8 cellular contexts compared by ENCODE assay signal in genomic region chr17:50397111-50397918, GRCh38. TPM values are rescaled to one million over a fixed set of nuclear protein-coding genes. Genes with fewer than 3 reads are reported as not detected.
DNase-seq lines count a peak whose midpoint lies in the region; ATAC-seq and TF ChIP-seq lines count a peak whose summit lies in the region.

Gene LRRC59, minus strand, starts transcription at chr17:50397523. Its CDS starts 206 bp downstream, at chr17:50397317.

- DNase-seq in ELR (ENCODE audit: low read depth): peak; percentile 91
- DNase-seq in GM23338 (ENCODE audit: low spot score): peak; percentile 79
- DNase-seq in LHCN-M2 (ENCODE audit: low read depth): peak; percentile 77
- peak; percentile 97 for DNase-seq in activated effector memory CD4-positive, alpha-beta T cell treated with anti-CD3 and anti-CD28 coated beads, Interleukin-2, amount 50 U/mL, for 16 hours
- DNase-seq in fibroblast of the conjunctiva (ENCODE audit: low read depth): peak; percentile 60
- DNase-seq in stimulated activated naive CD8-positive, alpha-beta T cell treated with anti-CD3 and anti-CD28 coated beads, Interleukin-15, amount 100 ng/mL, for 72 hours: peak; percentile 93 to 94

- H3F3A ChIP-seq in GM23338 (replicated peaks; ENCODE audit: low read depth) (no peaks in the 10 kb centered on the region), neural cell (ENCODE audit: insufficient read depth, low read length, poor library complexity, severe bottlenecking) (no peaks in the 10 kb centered on the region)

- H3K9me3 Mint-ChIP-seq in GM23338: peaks cover 16% of the 10 kb centered on the region; the same call in 1 of the 3 replicates
- H3K9me3 Mint-ChIP-seq in stimulated activated naive CD8-positive, alpha-beta T cell treated with anti-CD3 and anti-CD28 coated beads, Interleukin-15, amount 100 ng/mL, for 72 hours: no peaks in the 10 kb centered on the region

- H3K27me3 ChIP-seq in GM23338 (ENCODE audit: insufficient read depth): no peaks in the 10 kb centered on the region
- H3K27me3 ChIP-seq in neural cell (ENCODE audit: insufficient read depth, low read depth, low read length): no peaks in the 10 kb centered on the region

- ATAC-seq in GM23338: peak; percentile 96
- peak; percentile 99 for ATAC-seq in stimulated activated naive CD8-positive, alpha-beta T cell treated with anti-CD3 and anti-CD28 coated beads, Interleukin-15, amount 100 ng/mL, for 72 hours

- H3K4me2 ChIP-seq in GM23338 (peak within 1 kb of the TSS; percentile 98), neural cell (ENCODE audit: low read length) (peak within 1 kb of the TSS; percentile 94)

- peak; percentile 95 for TF ChIP-seq POLR2A in Raji (IDR thresholded peaks at IDR 0.05; ENCODE audit: insufficient read depth, low read depth, low read length)

- H3K36me3 Mint-ChIP-seq in GM23338 (ENCODE audit: low read depth): peaks cover 29% of the 10 kb centered on the region

- peak; percentile 62 for TF ChIP-seq RAD21 in neural cell (conservative IDR thresholded peaks at IDR 0.05)

- H3K4me3 Mint-ChIP-seq in GM23338: peak within 1 kb of the TSS; percentile 87
- peak within 1 kb of the TSS; percentile 74 to 96 for H3K4me3 Mint-ChIP-seq in stimulated activated naive CD8-positive, alpha-beta T cell treated with anti-CD3 and anti-CD28 coated beads, Interleukin-15, amount 100 ng/mL, for 72 hours

- peak within 1 kb of the TSS; percentile 99 for H2AFZ ChIP-seq in GM23338
- peak within 1 kb of the TSS; percentile 65 for H2AFZ ChIP-seq in neural cell (ENCODE audit: low read depth, low read length)

- H3K9me2 ChIP-seq in GM23338 (ENCODE audit: insufficient read depth) (no peaks in the 10 kb centered on the region), neural cell (ENCODE audit: insufficient read depth, low read length) (no peaks in the 10 kb centered on the region)

- peak; percentile 66 for TF ChIP-seq EP300 in neural cell (conservative IDR thresholded peaks at IDR 0.05; ENCODE audit: poor library complexity, severe bottlenecking)

- H3K27me3 Mint-ChIP-seq in GM23338 (ENCODE audit: insufficient read depth, low read depth, poor library complexity): peaks cover 6% of the 10 kb centered on the region
- H3K27me3 Mint-ChIP-seq in stimulated activated naive CD8-positive, alpha-beta T cell treated with anti-CD3 and anti-CD28 coated beads, Interleukin-15, amount 100 ng/mL, for 72 hours: no peaks in the 10 kb centered on the region

- H3K27ac ChIP-seq in GM23338 (ENCODE audit: low read depth) (no peak within 1 kb of the TSS), neural cell (ENCODE audit: low read length) (peak within 1 kb of the TSS; percentile 44)

- H3K79me2 ChIP-seq in GM23338 (replicated peaks; ENCODE audit: insufficient read depth) (peaks cover 25% of the 10 kb centered on the region), neural cell (replicated peaks; ENCODE audit: insufficient read depth, low read length) (peaks cover 15% of the 10 kb centered on the region)

- H3K9ac ChIP-seq in neural cell (ENCODE audit: low read length): peak within 1 kb of the TSS; percentile 82

- H4K20me1 ChIP-seq in GM23338 (replicated peaks; ENCODE audit: insufficient read depth) (peaks cover 27% of the 10 kb centered on the region), neural cell (ENCODE audit: insufficient read depth) (no peaks in the 10 kb centered on the region)

- H3K4me3 ChIP-seq in GM23338: peak within 1 kb of the TSS; percentile 98
- H3K4me3 ChIP-seq in neural cell (ENCODE audit: low read length): peak within 1 kb of the TSS; percentile 98

- no peak within 1 kb of the TSS for H3K27ac Mint-ChIP-seq in GM23338
- H3K27ac Mint-ChIP-seq in stimulated activated naive CD8-positive, alpha-beta T cell treated with anti-CD3 and anti-CD28 coated beads, Interleukin-15, amount 100 ng/mL, for 72 hours: peak within 1 kb of the TSS; percentile 91 to 98

- H3K4me1 Mint-ChIP-seq in GM23338: peaks cover 10% of the 10 kb centered on the region
- H3K4me1 Mint-ChIP-seq in stimulated activated naive CD8-positive, alpha-beta T cell treated with anti-CD3 and anti-CD28 coated beads, Interleukin-15, amount 100 ng/mL, for 72 hours: peaks cover 28% of the 10 kb centered on the region

- H3K9me3 ChIP-seq in neural cell (ENCODE audit: low read length): no peaks in the 10 kb centered on the region

- peaks cover 20% of the 10 kb centered on the region for H3K36me3 ChIP-seq in GM23338 (ENCODE audit: insufficient read depth)
- no peaks in the 10 kb centered on the region for H3K36me3 ChIP-seq in neural cell (ENCODE audit: insufficient read depth, low read length)

- peak; percentile 73 to 97 for TF ChIP-seq CTCF in GM23338 (conservative IDR thresholded peaks at IDR 0.05; ENCODE audit: low read depth in 2 of 2)
- peak; percentile 99 for TF ChIP-seq CTCF in neural cell (IDR thresholded peaks at IDR 0.05; ENCODE audit: poor library complexity, severe bottlenecking)

- H3K4me1 ChIP-seq in GM23338 (ENCODE audit: insufficient read depth): peaks cover 4% of the 10 kb centered on the region; the same call in 1 of the 2 replicates

TF ChIP-seq in GM23338, 12 proteins besides CTCF, POLR2A, EP300 and RAD21:
- peak; percentile 93 for TF ChIP-seq POLR2AphosphoS5 (IDR thresholded peaks at IDR 0.05; ENCODE audit: low read depth)
- TF ChIP-seq ETS1 (IDR thresholded peaks at IDR 0.05): peak; percentile 78
- no peak for TF ChIP-seq STAT1 (IDR thresholded peaks at IDR 0.05; ENCODE audit: unreplicated experiment)
- TF ChIP-seq CREB1 (CRISPR knock-in tag; IDR thresholded peaks at IDR 0.05; ENCODE audit: low read depth): peak; percentile 95

TF ChIP-seq in neural cell, 6 proteins besides CTCF, POLR2A, EP300 and RAD21:
- peak; percentile 89 for TF ChIP-seq MXI1 (conservative IDR thresholded peaks at IDR 0.05; ENCODE audit: poor library complexity, severe bottlenecking)
- no peak for TF ChIP-seq EZH2 (IDR thresholded peaks at IDR 0.05; ENCODE audit: borderline replicate concordance, insufficient read depth, low read length, poor library complexity, severe bottlenecking)
- TF ChIP-seq POLR2AphosphoS5 (IDR thresholded peaks at IDR 0.05): peak; percentile 98
- peak; percentile 54 for TF ChIP-seq TAF1 (IDR thresholded peaks at IDR 0.05; ENCODE audit: low read depth)
- TF ChIP-seq, protein P1, sequence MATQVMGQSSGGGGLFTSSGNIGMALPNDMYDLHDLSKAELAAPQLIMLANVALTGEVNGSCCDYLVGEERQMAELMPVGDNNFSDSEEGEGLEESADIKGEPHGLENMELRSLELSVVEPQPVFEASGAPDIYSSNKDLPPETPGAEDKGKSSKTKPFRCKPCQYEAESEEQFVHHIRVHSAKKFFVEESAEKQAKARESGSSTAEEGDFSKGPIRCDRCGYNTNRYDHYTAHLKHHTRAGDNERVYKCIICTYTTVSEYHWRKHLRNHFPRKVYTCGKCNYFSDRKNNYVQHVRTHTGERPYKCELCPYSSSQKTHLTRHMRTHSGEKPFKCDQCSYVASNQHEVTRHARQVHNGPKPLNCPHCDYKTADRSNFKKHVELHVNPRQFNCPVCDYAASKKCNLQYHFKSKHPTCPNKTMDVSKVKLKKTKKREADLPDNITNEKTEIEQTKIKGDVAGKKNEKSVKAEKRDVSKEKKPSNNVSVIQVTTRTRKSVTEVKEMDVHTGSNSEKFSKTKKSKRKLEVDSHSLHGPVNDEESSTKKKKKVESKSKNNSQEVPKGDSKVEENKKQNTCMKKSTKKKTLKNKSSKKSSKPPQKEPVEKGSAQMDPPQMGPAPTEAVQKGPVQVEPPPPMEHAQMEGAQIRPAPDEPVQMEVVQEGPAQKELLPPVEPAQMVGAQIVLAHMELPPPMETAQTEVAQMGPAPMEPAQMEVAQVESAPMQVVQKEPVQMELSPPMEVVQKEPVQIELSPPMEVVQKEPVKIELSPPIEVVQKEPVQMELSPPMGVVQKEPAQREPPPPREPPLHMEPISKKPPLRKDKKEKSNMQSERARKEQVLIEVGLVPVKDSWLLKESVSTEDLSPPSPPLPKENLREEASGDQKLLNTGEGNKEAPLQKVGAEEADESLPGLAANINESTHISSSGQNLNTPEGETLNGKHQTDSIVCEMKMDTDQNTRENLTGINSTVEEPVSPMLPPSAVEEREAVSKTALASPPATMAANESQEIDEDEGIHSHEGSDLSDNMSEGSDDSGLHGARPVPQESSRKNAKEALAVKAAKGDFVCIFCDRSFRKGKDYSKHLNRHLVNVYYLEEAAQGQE (IDR thresholded peaks at IDR 0.05; ENCODE audit: borderline replicate concordance): peak; percentile 41
- peak; percentile 68 for TF ChIP-seq SMC3 (conservative IDR thresholded peaks at IDR 0.05; ENCODE audit: poor library complexity)
TF ChIP-seq in neural cell: peak in this region for 5.

RNA-seq across cellular contexts. Expression of gene LRRC59, which starts in this region (rescaled TPM):
- total RNA-seq in GM23338 (2014; rRNA removed; shearing (Covaris generic)): 109 and 124 TPM in 2 replicates
- polyA plus RNA-seq in GM23338 (2016; fragmentation: Nextera tagmentation; extraction: Ambion mirVana) (46.4 and 47.1 TPM in 2 replicates), neural cell (67.2 and 71.4 TPM in 2 replicates)
- 165 and 189 TPM in 2 replicates for total RNA-seq in LHCN-M2 (2014; rRNA removed)
- 164 TPM for polyA plus RNA-seq in LHCN-M2 (2012)
- 79.8 and 84.5 TPM in 2 replicates for polyA minus RNA-seq in neural cell
